In genomic region chr6:2351807-2352431, GRCh38 we compare ENCODE assay signal across 14 cellular contexts.
DNase-seq lines count a peak whose midpoint lies in the region; ATAC-seq and TF ChIP-seq lines count a peak whose summit lies in the region.
"Had no signal": no experiment of that assay in that cellular context is flagged by ENCODE, and none has a peak within 500 bp of the region (broad histone marks: within the 10 kb centered on the region; RNA-seq: fewer than 3 reads in every experiment).

No MANE protein-coding gene starts in this region.

- no peak for TF ChIP-seq CTCF in cardiac fibroblast (IDR thresholded peaks at IDR 0.05; ENCODE audit: low read depth, low read length)

- ATAC-seq in GM18498 (IDR thresholded peaks at IDR 0.05; ENCODE audit: unreplicated experiment) (no peak), GM18861 (IDR thresholded peaks at IDR 0.05; ENCODE audit: unreplicated experiment) (no peak), GM18502 (IDR thresholded peaks at IDR 0.05; ENCODE audit: poor library complexity, unreplicated experiment) (no peak)
- ATAC-seq: activated CD8-positive, alpha-beta memory T cell treated with anti-CD3 and anti-CD28 coated beads, Interleukin-2, amount 10 ng/mL, durations not matched to agents 7 days and 5 days; gastroesophageal sphincter had no signal

- no peak overlapping the region for H3K4me3 ChIP-seq in cardiac fibroblast (replicated peaks in 1 of 2; ENCODE audit: low read depth in 2 of 2, low read length in 2 of 2)
- H3K4me3 ChIP-seq: gastroesophageal sphincter had no signal

- peak; percentile 62 for DNase-seq in AG20443 (ENCODE audit: low spot score)
- DNase-seq in NCI-H226 = peak; percentile 43
- DNase-seq in cardiac fibroblast (ENCODE audit: low read depth in 2 of 2) = peak; percentile 46 to 84
- DNase-seq in non-pigmented ciliary epithelial cell (ENCODE audit: low read depth) = peak; percentile 46
- no peak for DNase-seq in activated CD4-positive, alpha-beta T cell treated with anti-CD3 and anti-CD28 coated beads, Interleukin-2, amount 50 U/mL, for 48 hours
- DNase-seq: activated CD8-positive, alpha-beta memory T cell treated with anti-CD3 and anti-CD28 coated beads, Interleukin-2, amount 10 ng/mL, durations not matched to agents 7 days and 5 days; GOT3; KG1; NCI-H187 treated with DMSO at 0.1 percent for 48 hours; SHP77 had no signal

Comparison
In these comparisons a context has a peak if more than half of its experiments do, and no peak if none do; other contexts are left out.
1. DNase-seq: peak in AG20443 (single experiment), NCI-H226 (single experiment), cardiac fibroblast (2 of 2) and non-pigmented ciliary epithelial cell (single experiment); none in activated CD4-positive, alpha-beta T cell treated with anti-CD3 and anti-CD28 coated beads, Interleukin-2, amount 50 U/mL, for 48 hours (0 of 2).